In genomic region chr18:58865009-58865345, GRCh38 we compare ENCODE assay signal across 9 cellular contexts. TPM values are rescaled to one million over a fixed set of nuclear protein-coding genes. Genes with fewer than 3 reads are reported as not detected.
DNase-seq lines count a peak whose midpoint lies in the region; ATAC-seq and TF ChIP-seq lines count a peak whose summit lies in the region.
"Had no signal": no experiment of that assay in that cellular context is flagged by ENCODE, and none has a peak within 500 bp of the region (broad histone marks: within the 10 kb centered on the region; RNA-seq: fewer than 3 reads in every experiment).

No MANE protein-coding gene starts in this region.

- peaks cover 9% of the 10 kb centered on the region for H3K9me3 Mint-ChIP-seq in GM23338

- H3K4me1 ChIP-seq in GM23338 (ENCODE audit: insufficient read depth) (peaks cover 61% of the 10 kb centered on the region), HAP-1 (peaks cover 37% of the 10 kb centered on the region)

- ATAC-seq in GM23338 (no peak), HG03378 (IDR thresholded peaks at IDR 0.05; ENCODE audit: unreplicated experiment) (no peak), GM18868 (IDR thresholded peaks at IDR 0.05; ENCODE audit: unreplicated experiment) (no peak), GM19324 (IDR thresholded peaks at IDR 0.05; ENCODE audit: low FRiP score, unreplicated experiment) (no peak)

- H3K4me2 ChIP-seq in GM23338 = peak overlapping the region; percentile 75

- H3K36me3 Mint-ChIP-seq in GM23338 (ENCODE audit: low read depth) = peaks cover 62% of the 10 kb centered on the region

- DNase-seq in GM23338 (ENCODE audit: low spot score) (no peak), skeletal muscle cell (ENCODE audit: low read depth) (no peak), HAP-1 (ENCODE audit: low spot score in 2 of 2) (no peak)
- DNase-seq: NCI-H524 treated with DMSO at 0.1 percent for 48 hours had no signal

- H3K36me3 ChIP-seq in GM23338 (ENCODE audit: insufficient read depth) = peaks cover 25% of the 10 kb centered on the region
- H3K36me3 ChIP-seq in HAP-1 (replicated peaks) = no peaks in the 10 kb centered on the region

- H4K20me1 ChIP-seq in GM23338 (replicated peaks; ENCODE audit: insufficient read depth) = 0 out of 2 replicates have a peak, but pooled peaks cover 10% of the 10 kb centered on the region

- H3K4me3 ChIP-seq in GM23338 (peak overlapping the region; percentile 51), WI38 (ENCODE audit: low read depth, low read length) (peak overlapping the region; percentile 55), iPS-11a (ENCODE audit: low read depth, low read length) (peak overlapping the region; percentile 5), skeletal muscle cell (ENCODE audit: low read depth, low read length) (peak overlapping the region; percentile 39), HAP-1 (no peak overlapping the region)

- no peak for TF ChIP-seq CTCF in GM23338 (conservative IDR thresholded peaks at IDR 0.05; ENCODE audit: low read depth in 2 of 2)
- TF ChIP-seq CTCF in WI38 (IDR thresholded peaks at IDR 0.05; ENCODE audit: low read depth, low read length) = no peak

- in situ Hi-C loops in HAP-1 (cut with MboI; ENCODE audit: low sequenced_read_pairs) = no loop called here

- no peaks in the 10 kb centered on the region for H3K9me2 ChIP-seq in GM23338 (ENCODE audit: insufficient read depth)

- H3K27ac Mint-ChIP-seq in GM23338 = peak overlapping the region; percentile 97

- peak overlapping the region; percentile 72 for H3K4me3 Mint-ChIP-seq in GM23338

- peaks cover 78% of the 10 kb centered on the region for H3K4me1 Mint-ChIP-seq in GM23338

- H2AFZ ChIP-seq in GM23338 = no peak overlapping the region

- no peaks in the 10 kb centered on the region for H3K27me3 ChIP-seq in GM23338 (ENCODE audit: insufficient read depth)
- no peaks in the 10 kb centered on the region for H3K27me3 ChIP-seq in HAP-1 (ENCODE audit: low read depth)

- H3K79me2 ChIP-seq in GM23338 (replicated peaks; ENCODE audit: insufficient read depth) = peaks cover 63% of the 10 kb centered on the region

- peak overlapping the region; percentile 93 for H3K27ac ChIP-seq in GM23338 (ENCODE audit: low read depth)

- peaks cover 14% of the 10 kb centered on the region for H3K27me3 Mint-ChIP-seq in GM23338 (ENCODE audit: insufficient read depth, low read depth, poor library complexity)

- no peaks in the 10 kb centered on the region for H3K9me3 ChIP-seq in HAP-1

- H3F3A ChIP-seq in GM23338 (replicated peaks; ENCODE audit: low read depth) = peaks cover 19% of the 10 kb centered on the region; the same call in 1 of the 2 replicates

TF ChIP-seq in GM23338, 12 proteins besides CTCF, POLR2A, EP300 and RAD21:
- TF ChIP-seq ZNF114 (CRISPR knock-in tag; IDR thresholded peaks at IDR 0.05) = no peak
- TF ChIP-seq EZH2phosphoT487 (IDR thresholded peaks at IDR 0.05; ENCODE audit: unreplicated experiment) = no peak
- TF ChIP-seq ZNF331 (CRISPR knock-in tag; IDR thresholded peaks at IDR 0.05; ENCODE audit: low read depth) = no peak

RNA-seq across cellular contexts. Expression of gene ZNF532, which starts 0.3 kb away (rescaled TPM):
- total RNA-seq in GM23338 (2014; rRNA removed; shearing (Covaris generic)) = 216 and 225 TPM in 2 replicates
- 49.8 and 51.5 TPM in 2 replicates for polyA plus RNA-seq in GM23338 (2016; fragmentation: Nextera tagmentation; extraction: Ambion mirVana)
